In genomic region chr21:43367859-43368258, GRCh38 we compare ENCODE assay signal across 22 cellular contexts.
"Had no signal": no experiment of that assay in that cellular context is flagged by ENCODE, and none has a peak within 500 bp of the region (broad histone marks: within the 10 kb centered on the region; RNA-seq: fewer than 3 reads in every experiment).

No MANE protein-coding gene starts in this region.

- H3K27ac Mint-ChIP-seq: activated B cell treated with CpG ODN at 0.5 μM for 24 hours; activated CD4-positive, alpha-beta memory T cell treated with anti-CD3 and anti-CD28 coated beads for 36 hours; activated CD4-positive, alpha-beta T cell treated with anti-CD3 and anti-CD28 coated beads for 36 hours; mesothelial cell of epicardium; stimulated activated naive CD8-positive, alpha-beta T cell treated with anti-CD3 and anti-CD28 coated beads, Interleukin-15, Interleukin-2, amounts not matched to agents 100 ng/mL and 50 ng/mL, for 24 hours; T-cell had no signal

- H3K4me1 ChIP-seq: tibial artery had no signal

- H3K4me3 ChIP-seq: left lung, lung, tibial artery had no signal

- H3K27ac ChIP-seq: brain microvascular endothelial cell, left lung, parathyroid adenoma, tibial artery had no signal

- H3K36me3 Mint-ChIP-seq: activated CD4-positive, alpha-beta memory T cell treated with anti-CD3 and anti-CD28 coated beads for 36 hours; immature natural killer cell; mesothelial cell of epicardium; naive thymus-derived CD8-positive, alpha-beta T cell; T-cell had no signal

- H3K9me3 Mint-ChIP-seq: activated B cell treated with CpG ODN at 0.5 μM for 24 hours; activated CD4-positive, alpha-beta memory T cell treated with anti-CD3 and anti-CD28 coated beads for 36 hours; immature natural killer cell; mesothelial cell of epicardium; naive thymus-derived CD8-positive, alpha-beta T cell; stimulated activated naive CD8-positive, alpha-beta T cell treated with anti-CD3 and anti-CD28 coated beads, Interleukin-15, Interleukin-2, amounts not matched to agents 100 ng/mL and 50 ng/mL, for 24 hours; T-cell had no signal

- DNase-seq: activated B cell treated with CpG ODN at 0.5 μM for 24 hours; activated CD4-positive, alpha-beta memory T cell treated with anti-CD3 and anti-CD28 coated beads for 36 hours; activated CD4-positive, alpha-beta T cell treated with anti-CD3 and anti-CD28 coated beads for 36 hours; activated gamma-delta T cell; activated naive CD4-positive, alpha-beta T cell treated with anti-CD3 and anti-CD28 coated beads, Interleukin-2, amount 50 U/mL, for 16 hours; aorta; brain microvascular endothelial cell; dermis blood vessel endothelial cell; effector CD8-positive, alpha-beta T cell; erythroblast; immature natural killer cell; naive thymus-derived CD8-positive, alpha-beta T cell; stimulated activated CD4-positive, alpha-beta T cell treated with anti-CD3 and anti-CD28 coated beads, Interleukin-4, amount 100 ng/mL, for 24 hours; T-cell; T-helper 9 cell; tibial artery had no signal

- H3K4me3 Mint-ChIP-seq: activated B cell treated with CpG ODN at 0.5 μM for 24 hours; activated CD4-positive, alpha-beta memory T cell treated with anti-CD3 and anti-CD28 coated beads for 36 hours; activated CD4-positive, alpha-beta T cell treated with anti-CD3 and anti-CD28 coated beads for 36 hours; immature natural killer cell; mesothelial cell of epicardium; naive thymus-derived CD8-positive, alpha-beta T cell; stimulated activated naive CD8-positive, alpha-beta T cell treated with anti-CD3 and anti-CD28 coated beads, Interleukin-15, Interleukin-2, amounts not matched to agents 100 ng/mL and 50 ng/mL, for 24 hours; T-cell had no signal

- H3K36me3 ChIP-seq: brain microvascular endothelial cell, left lung, tibial artery had no signal

- ATAC-seq: activated CD4-positive, alpha-beta T cell treated with anti-CD3 and anti-CD28 coated beads for 36 hours; left lung; naive thymus-derived CD8-positive, alpha-beta T cell; right cardiac atrium; T-cell had no signal

- H3K27me3 Mint-ChIP-seq: activated B cell treated with CpG ODN at 0.5 μM for 24 hours; activated CD4-positive, alpha-beta T cell treated with anti-CD3 and anti-CD28 coated beads for 36 hours had no signal

- H3K9me3 ChIP-seq: left lung, tibial artery had no signal
